ENCODE assay signal across 18 cellular contexts in genomic region chr4:74030285-74030684, GRCh38. TPM values are rescaled to one million over a fixed set of nuclear protein-coding genes. Genes with fewer than 3 reads are reported as not detected.
DNase-seq lines count a peak whose midpoint lies in the region; ATAC-seq, FAIRE-seq and TF ChIP-seq lines count a peak whose summit lies in the region.
"Had no signal": no experiment of that assay in that cellular context is flagged by ENCODE, and none has a peak within 500 bp of the region (broad histone marks: within the 10 kb centered on the region; RNA-seq: fewer than 3 reads in every experiment).

No MANE protein-coding gene starts in this region.

- H3K9ac ChIP-seq in Loucy (ENCODE audit: low read depth, low read length, poor library complexity, severe bottlenecking): no peak overlapping the region
- H3K9ac ChIP-seq: BLaER1, GM23248 had no signal

- ATAC-seq in esophagus mucosa: no peak
- ATAC-seq: K562 had no signal

- H3K36me3 ChIP-seq in Loucy (ENCODE audit: insufficient read depth, low read length): no peaks in the 10 kb centered on the region
- H3K36me3 ChIP-seq in small intestine (ENCODE audit: control insufficient read depth in 2 of 2, insufficient read depth in 2 of 2, low read length in 2 of 2): no peaks in the 10 kb centered on the region
- H3K36me3 ChIP-seq: BLaER1, HAP-1 had no signal

- no peaks in the 10 kb centered on the region for H3F3A ChIP-seq in Loucy (ENCODE audit: low read depth)

- no peaks in the 10 kb centered on the region for H3K9me2 ChIP-seq in Loucy (replicated peaks; ENCODE audit: low read depth, low read length)

- H4K20me1 ChIP-seq in Loucy (ENCODE audit: insufficient read depth, low read length, poor library complexity, severe bottlenecking): no peaks in the 10 kb centered on the region
- H4K20me1 ChIP-seq: BLaER1 had no signal

- peak overlapping the region; percentile 17 for H3K4me2 ChIP-seq in Loucy (ENCODE audit: low read depth, low read length, poor library complexity, severe bottlenecking)
- H3K4me2 ChIP-seq: BLaER1 had no signal

- H3K79me2 ChIP-seq in Loucy (ENCODE audit: insufficient read depth, low read length): no peaks in the 10 kb centered on the region

- peak; percentile 9 to 22 for DNase-seq in AML-193 (lab: John Stamatoyannopoulos, UW)
- DNase-seq in small intestine: peak; percentile 20
- no peak for DNase-seq in NCI-H2107 (lab: John Stamatoyannopoulos, UW)
- no peak for DNase-seq in amygdala (lab: John Stamatoyannopoulos, UW)
- DNase-seq: CD4-positive, alpha-beta memory T cell; GM23248; IMR-90 had no signal

- no peak overlapping the region for H3K4me3 ChIP-seq in Loucy (ENCODE audit: low read length, poor library complexity, severe bottlenecking)
- H3K4me3 ChIP-seq in small intestine (ENCODE audit: low read depth in 1 of 2, low read length in 2 of 2): no peak overlapping the region
- H3K4me3 ChIP-seq: BLaER1, GM23248, HAP-1, K562 had no signal

- no peak for TF ChIP-seq CTCF in Loucy (conservative IDR thresholded peaks at IDR 0.05; ENCODE audit: low read length)

- FAIRE-seq in colon (lab: Jason Lieb, UNC): peak; percentile 70
- FAIRE-seq in small intestine (lab: Jason Lieb, UNC): no peak
- FAIRE-seq: GM12891, GM19239, HTR-8/SVneo, K562 had no signal

- no peak overlapping the region for H3K27ac ChIP-seq in small intestine (ENCODE audit: low read depth in 1 of 2, low read length in 1 of 2)
- H3K27ac ChIP-seq: BLaER1, GM23248 had no signal

- no peak overlapping the region for H2AFZ ChIP-seq in Loucy (ENCODE audit: low read length)
- H2AFZ ChIP-seq: GM23248 had no signal

- no peaks in the 10 kb centered on the region for H3K27me3 ChIP-seq in Loucy (ENCODE audit: insufficient read depth, low read length, poor library complexity, severe bottlenecking)
- no peaks in the 10 kb centered on the region for H3K27me3 ChIP-seq in small intestine (ENCODE audit: control insufficient read depth in 2 of 2, insufficient read depth in 2 of 2, low read length in 2 of 2)
- H3K27me3 ChIP-seq: BLaER1 had no signal

- H3K4me1 ChIP-seq in Loucy (ENCODE audit: insufficient read depth, low read length, poor library complexity, severe bottlenecking): peaks cover 16% of the 10 kb centered on the region
- H3K4me1 ChIP-seq in small intestine (ENCODE audit: control insufficient read depth in 2 of 2, insufficient read depth in 1 of 2, low read depth in 1 of 2, low read length in 1 of 2): no peaks in the 10 kb centered on the region
- H3K4me1 ChIP-seq: BLaER1, HAP-1 had no signal

- H3K9me3 ChIP-seq in Loucy (ENCODE audit: insufficient read depth, low read depth, low read length): no peaks in the 10 kb centered on the region
- H3K9me3 ChIP-seq in small intestine (ENCODE audit: control insufficient read depth, low read depth): no peaks in the 10 kb centered on the region
- H3K9me3 ChIP-seq: HAP-1 had no signal

RNA-seq across cellular contexts. Expression of gene CXCL3, which starts 8.2 kb away (rescaled TPM):
- polyA plus RNA-seq in small intestine: 1 to 10 TPM in 1 of 3 donors, under 1 TPM in 1, not detected in 1; 0.89 to 5.6 TPM
- 0.28 TPM for total RNA-seq in esophagus mucosa
- total RNA-seq: A172; CD4-positive, alpha-beta memory T cell; GM23248 had no signal
- polyA plus RNA-seq: CD4-positive, alpha-beta memory T cell had no signal

RNA-seq across cellular contexts. Expression of gene CXCL5, which starts 31.8 kb away (rescaled TPM):
- 1 to 10 TPM in 1 of 3 donors, not detected in 2; 1.8 TPM for polyA plus RNA-seq in small intestine
- total RNA-seq in esophagus mucosa: 0.12 TPM
- total RNA-seq: A172; CD4-positive, alpha-beta memory T cell; GM23248; H4; IMR-90; K562 had no signal
- polyA plus RNA-seq: CD4-positive, alpha-beta memory T cell; GM23248; K562 had no signal

RNA-seq across cellular contexts. Expression of gene PPBP, which starts 42.3 kb away (rescaled TPM):
- not detected for polyA plus RNA-seq in small intestine
- 1.0 TPM for total RNA-seq in esophagus mucosa
- total RNA-seq: A172; CD4-positive, alpha-beta memory T cell; GM23248; H4; IMR-90 had no signal
- polyA plus RNA-seq: GM23248, IMR-90 had no signal

RNA-seq across cellular contexts. Expression of gene PF4, which starts 48.5 kb away (rescaled TPM):
- polyA plus RNA-seq in small intestine: under 1 TPM in 1 of 3 donors, not detected in 2; 0.73 TPM
- not detected for total RNA-seq in esophagus mucosa
- total RNA-seq: A172; CD4-positive, alpha-beta memory T cell; GM23248; H4; IMR-90; K562 had no signal
- polyA plus RNA-seq: GM23248, IMR-90 had no signal

Comparison
In these comparisons a context has a peak if more than half of its experiments do, and no peak if none do; other contexts are left out.
1. DNase-seq: peak in AML-193 (2 of 2) and small intestine (single experiment); none in NCI-H2107 (single experiment) and amygdala (0 of 56).